22 cellular contexts compared by ENCODE assay signal in the genomic region with DNA sequence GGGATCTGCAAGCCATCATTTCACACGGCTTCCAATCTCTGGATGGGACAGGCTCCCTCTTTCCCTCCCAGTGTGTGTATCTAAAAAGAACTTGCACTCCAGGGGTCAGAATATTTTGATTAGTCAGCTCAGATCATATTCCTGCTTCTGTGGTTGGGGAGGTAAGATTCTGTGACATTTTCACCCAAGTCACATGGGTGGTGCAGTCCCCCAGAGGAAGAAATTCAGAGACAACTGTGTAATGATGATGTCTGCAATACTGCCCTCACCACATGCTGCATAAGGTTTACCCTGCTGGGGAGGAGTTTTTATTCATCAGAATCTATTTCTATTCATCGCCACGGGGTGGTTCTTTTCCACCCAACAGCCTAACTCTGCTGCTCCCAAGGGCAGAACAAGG.
"Had no signal": no experiment of that assay in that cellular context is flagged by ENCODE, and none has a peak within 500 bp of the region (broad histone marks: within the 10 kb centered on the region; RNA-seq: fewer than 3 reads in every experiment).

No MANE protein-coding gene starts in this region.

- H3K4me3 ChIP-seq: breast epithelium, heart right ventricle, left lung, lung, testis, upper lobe of left lung had no signal

- H3K27ac ChIP-seq: breast epithelium, heart right ventricle, left lung, testis, upper lobe of left lung had no signal

- H3K9me3 ChIP-seq: breast epithelium, heart right ventricle, left lung, testis, upper lobe of left lung had no signal

- H3K27me3 ChIP-seq: breast epithelium, heart right ventricle, left lung, testis, upper lobe of left lung had no signal

- FAIRE-seq: keratinocyte, small intestine had no signal

- H3K4me1 ChIP-seq: breast epithelium, heart right ventricle, left lung, testis, upper lobe of left lung had no signal

- DNase-seq: activated CD4-positive, alpha-beta T cell treated with anti-CD3 and anti-CD28 coated beads for 36 hours; activated CD4-positive, alpha-beta T cell treated with anti-CD3 and anti-CD28 coated beads, Interleukin-2, amount 50 U/mL, for 4 hours; activated CD8-positive, alpha-beta memory T cell treated with anti-CD3 and anti-CD28 coated beads for 24 hours; activated CD8-positive, alpha-beta memory T cell treated with anti-CD3 and anti-CD28 coated beads, Interleukin-2, amount 50 U/mL, for 4 hours; activated T-cell treated with anti-CD3 and anti-CD28 coated beads, Interleukin-2, amount 50 U/mL, for 24 hours; aorta; cortex of kidney; endodermal cell; heart right ventricle; left lung; natural killer cell; right cardiac atrium; small intestine; stimulated activated CD4-positive, alpha-beta T cell treated with anti-CD3 and anti-CD28 coated beads, Interleukin-2, amount 100 ng/mL, for 48 hours; stimulated activated CD8-positive, alpha-beta memory T cell treated with anti-CD3 and anti-CD28 coated beads, Interleukin-4, amount 100 ng/mL, for 48 hours; stimulated activated naive B cell treated with anti-CD40 and anti-IgM and Interleukin-4, amounts not matched to agents 10 μg/mL and 1 μg/mL and 100 μg/mL, for 72 hours; T-helper 1 cell; testis; upper lobe of left lung had no signal

- H3K36me3 ChIP-seq: breast epithelium, heart right ventricle, left lung, upper lobe of left lung had no signal
